ENCODE assay signal across 8 cellular contexts in the genomic region with DNA sequence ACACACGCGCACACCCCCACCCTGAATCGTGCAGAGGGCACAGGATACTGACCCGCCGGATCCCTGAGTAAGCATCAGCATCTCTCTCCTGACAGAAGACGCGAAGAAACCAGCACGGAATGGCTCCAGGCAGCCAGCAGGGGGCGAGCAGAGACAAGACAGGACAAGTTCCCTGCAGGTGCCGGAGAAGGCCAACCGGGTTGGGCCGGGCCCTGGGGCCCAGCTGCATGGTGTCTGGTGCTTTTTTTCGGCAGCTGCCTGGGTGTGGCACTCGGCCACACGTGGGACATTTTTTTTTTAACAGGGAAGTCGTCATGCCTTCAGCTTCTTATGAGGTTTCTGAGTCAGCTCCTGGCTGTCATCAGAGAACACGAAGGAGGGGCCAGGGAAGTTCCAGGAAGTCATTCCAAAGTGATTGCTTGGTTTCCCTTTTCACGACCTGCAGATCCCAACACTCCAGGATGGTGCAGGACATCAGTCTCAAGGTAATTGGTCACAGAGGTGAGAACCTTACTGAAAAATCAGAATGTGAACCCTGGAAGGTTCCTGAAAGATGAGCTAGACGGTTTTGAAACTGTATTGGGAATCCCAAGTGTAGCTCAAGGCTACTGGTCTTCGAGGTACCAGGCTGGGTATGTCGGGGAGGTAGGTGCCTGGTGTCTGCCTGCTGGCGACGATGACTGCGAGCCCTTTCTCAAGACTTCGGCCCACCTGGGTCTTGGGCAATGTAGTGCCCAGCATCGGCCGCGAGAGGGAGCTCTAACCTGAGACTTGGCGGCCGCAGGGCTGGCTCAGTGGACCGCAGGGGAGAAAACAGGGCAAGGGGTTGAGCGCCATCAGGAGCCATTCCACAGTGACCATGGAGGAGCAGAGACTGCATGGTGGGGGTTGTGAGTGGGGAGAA.
DNase-seq lines count a peak whose midpoint lies in the region; ATAC-seq and TF ChIP-seq lines count a peak whose summit lies in the region.

No MANE protein-coding gene starts in this region.

- ATAC-seq in GM18868 (IDR thresholded peaks at IDR 0.05; ENCODE audit: unreplicated experiment) (peak; percentile 69), HG03565 (IDR thresholded peaks at IDR 0.05; ENCODE audit: unreplicated experiment) (peak; percentile 60), lung (ENCODE audit: insufficient read depth, low FRiP score) (peak; percentile 84)

- H3K27me3 Mint-ChIP-seq in activated CD4-positive, alpha-beta memory T cell treated with anti-CD3 and anti-CD28 coated beads for 36 hours, result peaks cover 7% of the 10 kb centered on the region

- H3K27me3 ChIP-seq in ACC112 (ENCODE audit: insufficient read depth, low read length), result no peaks in the 10 kb centered on the region
- no peaks in the 10 kb centered on the region for H3K27me3 ChIP-seq in duodenal mucosa (ENCODE audit: control insufficient read depth in 1 of 2, insufficient read depth in 2 of 2, low read length in 2 of 2)
- no peaks in the 10 kb centered on the region for H3K27me3 ChIP-seq in lung (ENCODE audit: control insufficient read depth, insufficient read depth)

- peaks cover 11% of the 10 kb centered on the region for H3K4me1 Mint-ChIP-seq in activated CD4-positive, alpha-beta memory T cell treated with anti-CD3 and anti-CD28 coated beads for 36 hours (ENCODE audit: low read depth)

- H2AFZ ChIP-seq in ACC112 (ENCODE audit: low read length, unreplicated experiment), result peak overlapping the region; percentile 68

- WGBS in lung, 2 donors, result 2 to 3% methylated on average over 32 of the region's 32 CpGs

- no peaks in the 10 kb centered on the region for H3K36me3 Mint-ChIP-seq in activated CD4-positive, alpha-beta memory T cell treated with anti-CD3 and anti-CD28 coated beads for 36 hours

- no peaks in the 10 kb centered on the region for H3K9me3 Mint-ChIP-seq in activated CD4-positive, alpha-beta memory T cell treated with anti-CD3 and anti-CD28 coated beads for 36 hours

- TF ChIP-seq CTCF in lung (IDR thresholded peaks at IDR 0.05; ENCODE audit: control extremely low read depth, extremely low read depth), result peak; percentile 84

- no peaks in the 10 kb centered on the region for H3K36me3 ChIP-seq in ACC112 (ENCODE audit: insufficient read depth, low read length)
- H3K36me3 ChIP-seq in duodenal mucosa (ENCODE audit: control insufficient read depth in 1 of 2, insufficient read depth in 2 of 2, low read length in 2 of 2), result no peaks in the 10 kb centered on the region
- H3K36me3 ChIP-seq in lung (ENCODE audit: control insufficient read depth in 2 of 2, insufficient read depth in 2 of 2, low read length in 2 of 2), result no peaks in the 10 kb centered on the region

- intact Hi-C loops in activated CD4-positive, alpha-beta memory T cell treated with anti-CD3 and anti-CD28 coated beads for 36 hours (cut with micrococcal nuclease), result loop anchor here (1.0 kb wide), 2 partner anchors 477 to 504 kb away; no protein-coding TSS in a partner anchor

- peak overlapping the region; percentile 71 for H3K4me3 ChIP-seq in ACC112 (ENCODE audit: low read depth, low read length)
- H3K4me3 ChIP-seq in duodenal mucosa (ENCODE audit: low read depth in 1 of 2, low read length in 2 of 2), result peak overlapping the region; percentile 55 to 67
- no peak overlapping the region for H3K4me3 ChIP-seq in lung

- POLR2A ChIA-PET in activated CD4-positive, alpha-beta memory T cell treated with anti-CD3 and anti-CD28 coated beads for 36 hours (lab: Charles Lee), result no interaction called here

- H3K9me3 ChIP-seq in duodenal mucosa (ENCODE audit: control insufficient read depth in 1 of 2, low read length in 2 of 2), result no peaks in the 10 kb centered on the region
- no peaks in the 10 kb centered on the region for H3K9me3 ChIP-seq in lung (ENCODE audit: control insufficient read depth in 2 of 2, insufficient read depth in 1 of 2, low read length in 1 of 2)

- H3K27ac ChIP-seq in ACC112 (ENCODE audit: low read depth, low read length) (peak overlapping the region; percentile 90), duodenal mucosa (ENCODE audit: low read depth, low read length) (no peak overlapping the region), lung (ENCODE audit: low read depth in 1 of 2, low read length in 1 of 2) (peak overlapping the region in 1 of 2 donors; percentile 62)

- peak overlapping the region; percentile 62 for H3K27ac Mint-ChIP-seq in activated CD4-positive, alpha-beta memory T cell treated with anti-CD3 and anti-CD28 coated beads for 36 hours

- peak overlapping the region; percentile 55 for H3K4me3 Mint-ChIP-seq in activated CD4-positive, alpha-beta memory T cell treated with anti-CD3 and anti-CD28 coated beads for 36 hours

- H3K79me2 ChIP-seq in ACC112 (ENCODE audit: control insufficient read depth, insufficient read depth, low read length, unreplicated experiment), result no peaks in the 10 kb centered on the region

- H3K9ac ChIP-seq in duodenal mucosa (ENCODE audit: low read depth in 1 of 2, low read length in 2 of 2), result peak overlapping the region; percentile 35 to 60

- H3K4me1 ChIP-seq in ACC112 (ENCODE audit: control insufficient read depth, insufficient read depth, low read length, unreplicated experiment) (peaks cover 23% of the 10 kb centered on the region), duodenal mucosa (ENCODE audit: control insufficient read depth in 1 of 2, insufficient read depth in 2 of 2, low read length in 2 of 2) (peaks cover 0 to 13% of the 10 kb centered on the region in 2 donors), lung (ENCODE audit: control insufficient read depth in 2 of 2, insufficient read depth in 2 of 2, low read length in 2 of 2) (peaks cover 0 to 9% of the 10 kb centered on the region in 2 donors)

- peak; percentile 87 for DNase-seq in NCI-H774 (lab: John Stamatoyannopoulos, UW)
- peak; percentile 87 for DNase-seq in activated CD4-positive, alpha-beta memory T cell treated with anti-CD3 and anti-CD28 coated beads for 36 hours
- DNase-seq in lung (ENCODE audit: low spot score), result peak; percentile 88
- DNase-seq in stimulated activated CD4-positive, alpha-beta T cell treated with anti-CD3 and anti-CD28 coated beads, Interleukin-4, amount 100 ng/mL, for 48 hours (ENCODE audit: low read depth in 2 of 2), result peak; percentile 76 to 77

- CTCF ChIA-PET in activated CD4-positive, alpha-beta memory T cell treated with anti-CD3 and anti-CD28 coated beads for 36 hours (lab: Charles Lee), result interaction anchor here (0.6 to 4.3 kb wide), 86 partner anchors 9 to 1458 kb away, joined by 3 to 114 read pairs (median 4); a partner anchor contains a TSS
